1 cellular context compared by ENCODE assay signal in the genomic region with DNA sequence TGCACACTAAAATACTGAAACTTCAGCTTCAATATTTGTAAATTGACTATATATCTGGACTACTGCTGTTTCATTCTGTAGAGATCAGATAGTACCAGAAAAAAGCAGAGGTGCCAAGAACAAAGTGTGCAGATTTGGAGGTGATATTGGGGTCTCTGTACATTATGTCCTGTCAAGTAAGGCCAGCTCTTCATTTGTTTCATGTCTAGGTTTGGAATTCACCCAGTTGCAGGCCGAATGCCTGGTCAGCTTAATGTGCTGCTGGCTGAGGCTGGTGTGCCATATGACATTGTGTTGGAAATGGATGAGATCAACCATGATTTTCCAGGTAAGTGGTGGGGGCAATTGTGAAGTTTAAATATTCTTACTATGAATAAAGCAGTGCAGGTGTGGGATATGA.
TF ChIP-seq lines count a peak whose summit lies in the region.

No MANE protein-coding gene starts in this region.

TF ChIP-seq in IMR-90, 13 proteins besides CTCF, POLR2A, EP300 and RAD21 (continued from another document):
- TF ChIP-seq RCOR1 (IDR thresholded peaks at IDR 0.05; ENCODE audit: insufficient replicate concordance, low read length) = no peak
